In genomic region chr3:71302604-71303003, GRCh38 we compare ENCODE assay signal across 17 cellular contexts.
DNase-seq lines count a peak whose midpoint lies in the region; ATAC-seq and TF ChIP-seq lines count a peak whose summit lies in the region.
"Had no signal": no experiment of that assay in that cellular context is flagged by ENCODE, and none has a peak within 500 bp of the region (broad histone marks: within the 10 kb centered on the region; RNA-seq: fewer than 3 reads in every experiment).

No MANE protein-coding gene starts in this region.

- H3K4me2 ChIP-seq in hepatocyte: peak overlapping the region; percentile 77

- CTCF ChIA-PET in activated CD4-positive, alpha-beta T cell treated with anti-CD3 and anti-CD28 coated beads, Interleukin-2, amount 10 ng/mL, durations not matched to agents 7 days and 5 days (lab: Charles Lee): interaction anchor here (0.6 kb wide), 1 partner anchor 22 kb away, joined by 3 read pairs; no protein-coding TSS in a partner anchor

- H3K4me1 ChIP-seq in hepatocyte (ENCODE audit: insufficient read depth): peaks cover 42% of the 10 kb centered on the region
- peaks cover 0 to 72% (median 46%) of the 10 kb centered on the region in 4 donors for H3K4me1 ChIP-seq in sigmoid colon

- no peaks in the 10 kb centered on the region for H3K9me3 ChIP-seq in T-helper 17 cell (ENCODE audit: control insufficient read depth, low read length, poor library complexity, severe bottlenecking)
- no peaks in the 10 kb centered on the region for H3K9me3 ChIP-seq in hepatocyte (ENCODE audit: low read depth)
- H3K9me3 ChIP-seq in sigmoid colon: no peaks in the 10 kb centered on the region
- H3K9me3 ChIP-seq: heart right ventricle, SJSA1, suprapubic skin had no signal

- intact Hi-C loops in sigmoid colon (cut with DNase I): loop anchor here (5.0 kb wide), 4 partner anchors 55 to 770 kb away; no protein-coding TSS in a partner anchor

- H3K27ac ChIP-seq in hepatocyte (peak overlapping the region; percentile 93), sigmoid colon (peak overlapping the region; percentile 24 to 88 (median 84))
- H3K27ac ChIP-seq: coronary artery, SJSA1, suprapubic skin had no signal

- peaks cover 75% of the 10 kb centered on the region for H3K79me2 ChIP-seq in hepatocyte

- no peaks in the 10 kb centered on the region for H3K27me3 ChIP-seq in hepatocyte
- no peaks in the 10 kb centered on the region for H3K27me3 ChIP-seq in sigmoid colon
- H3K27me3 ChIP-seq: heart right ventricle, SJSA1, suprapubic skin had no signal

- H3K27me3 Mint-ChIP-seq in activated CD4-positive, alpha-beta T cell treated with anti-CD3 and anti-CD28 coated beads, Interleukin-2, amount 10 ng/mL, durations not matched to agents 7 days and 5 days: peaks cover 20% of the 10 kb centered on the region
- H3K27me3 Mint-ChIP-seq in T-helper 17 cell: no peaks in the 10 kb centered on the region

- TF ChIP-seq EP300 in sigmoid colon (IDR thresholded peaks at IDR 0.05): no peak

- peak overlapping the region; percentile 42 for H3K27ac Mint-ChIP-seq in activated CD4-positive, alpha-beta T cell treated with anti-CD3 and anti-CD28 coated beads, Interleukin-2, amount 10 ng/mL, durations not matched to agents 7 days and 5 days
- H3K27ac Mint-ChIP-seq in T-helper 17 cell: peak overlapping the region; percentile 95

- peaks cover 13% of the 10 kb centered on the region for H3K36me3 Mint-ChIP-seq in activated CD4-positive, alpha-beta T cell treated with anti-CD3 and anti-CD28 coated beads, Interleukin-2, amount 10 ng/mL, durations not matched to agents 7 days and 5 days (ENCODE audit: low read depth)
- H3K36me3 Mint-ChIP-seq in T-helper 17 cell (ENCODE audit: low read depth): peaks cover 3% of the 10 kb centered on the region

- H2AFZ ChIP-seq in hepatocyte: no peak overlapping the region

- WGBS in hepatocyte (ENCODE audit: low lambda C conversion rate, missing lambda C conversion rate): 68% methylated on average over 2 of the region's 2 CpGs
- 73 to 90% methylated on average over 2 of the region's 2 CpGs for WGBS in sigmoid colon, 2 donors

- TF ChIP-seq CTCF in hepatocyte (IDR thresholded peaks at IDR 0.05; ENCODE audit: poor library complexity) (no peak), sigmoid colon (IDR thresholded peaks at IDR 0.05) (no peak)

- no peak for DNase-seq in activated CD4-positive, alpha-beta T cell treated with anti-CD3 and anti-CD28 coated beads, Interleukin-2, amount 10 ng/mL, durations not matched to agents 7 days and 5 days
- no peak for DNase-seq in activated CD4-positive, alpha-beta T cell treated with anti-CD3 and anti-CD28 coated beads, Interleukin-2, amount 50 U/mL, for 48 hours
- DNase-seq in T-helper 17 cell: no peak
- no peak for DNase-seq in hepatocyte (ENCODE audit: low spot score)
- no peak for DNase-seq in sigmoid colon
- DNase-seq: amniotic stem cell, Calu3, GDM1, heart right ventricle, KBM-7 had no signal

- ATAC-seq in T-helper 17 cell (no peak), HG02852 (IDR thresholded peaks at IDR 0.05; ENCODE audit: unreplicated experiment) (no peak), GM19035 (IDR thresholded peaks at IDR 0.05; ENCODE audit: unreplicated experiment) (no peak), HG03571 (IDR thresholded peaks at IDR 0.05; ENCODE audit: unreplicated experiment) (no peak)
- ATAC-seq: esophagus mucosa, heart right ventricle had no signal

- H3K4me3 Mint-ChIP-seq in activated CD4-positive, alpha-beta T cell treated with anti-CD3 and anti-CD28 coated beads, Interleukin-2, amount 10 ng/mL, durations not matched to agents 7 days and 5 days: peak overlapping the region; percentile 31
- H3K4me3 Mint-ChIP-seq in T-helper 17 cell: no peak overlapping the region

- H3K36me3 ChIP-seq in hepatocyte (replicated peaks; ENCODE audit: insufficient read depth, low read depth) (no peaks in the 10 kb centered on the region), sigmoid colon (no peaks in the 10 kb centered on the region)
- H3K36me3 ChIP-seq: heart right ventricle, SJSA1, suprapubic skin had no signal

- no peaks in the 10 kb centered on the region for H3K9me3 Mint-ChIP-seq in activated CD4-positive, alpha-beta T cell treated with anti-CD3 and anti-CD28 coated beads, Interleukin-2, amount 10 ng/mL, durations not matched to agents 7 days and 5 days

- POLR2A ChIA-PET in activated CD4-positive, alpha-beta T cell treated with anti-CD3 and anti-CD28 coated beads, Interleukin-2, amount 10 ng/mL, durations not matched to agents 7 days and 5 days (lab: Charles Lee): interaction anchor here (0.6 kb wide), 1 partner anchor 586 kb away, joined by 5 read pairs; no protein-coding TSS in a partner anchor

- no peak overlapping the region for H3K4me3 ChIP-seq in hepatocyte
- H3K4me3 ChIP-seq in sigmoid colon: no peak overlapping the region
- H3K4me3 ChIP-seq: coronary artery, heart right ventricle, SJSA1, suprapubic skin had no signal

- no peak for TF ChIP-seq POLR2A in sigmoid colon (IDR thresholded peaks at IDR 0.05)

- H4K20me1 ChIP-seq in hepatocyte (ENCODE audit: insufficient read depth, poor library complexity, severe bottlenecking): no peaks in the 10 kb centered on the region

- H3K4me1 Mint-ChIP-seq in activated CD4-positive, alpha-beta T cell treated with anti-CD3 and anti-CD28 coated beads, Interleukin-2, amount 10 ng/mL, durations not matched to agents 7 days and 5 days: peaks cover 69% of the 10 kb centered on the region
- peaks cover 39% of the 10 kb centered on the region for H3K4me1 Mint-ChIP-seq in T-helper 17 cell

- H3K9me2 ChIP-seq in hepatocyte (replicated peaks; ENCODE audit: insufficient read depth): no peaks in the 10 kb centered on the region
